Comparison of ENCODE assay signal across 18 cellular contexts in genomic region chr9:127256324-127256723, GRCh38. TPM values are rescaled to one million over a fixed set of nuclear protein-coding genes. Genes with fewer than 3 reads are reported as not detected.
A peak's percentile ranks its signal among the peaks of the same experiment; 100 is the strongest.
DNase-seq lines count a peak whose midpoint lies in the region; ATAC-seq, FAIRE-seq and TF ChIP-seq lines count a peak whose summit lies in the region.
"Had no signal": no experiment of that assay in that cellular context is flagged by ENCODE, and none has a peak within 500 bp of the region (broad histone marks: within the 10 kb centered on the region; RNA-seq: fewer than 3 reads in every experiment).

No MANE protein-coding gene starts in this region.

- H3K4me3 ChIP-seq in right cardiac atrium (ENCODE audit: low read length): no peak overlapping the region
- H3K4me3 ChIP-seq in HepG2 (replicated peaks in 1 of 3; ENCODE audit: insufficient read depth in 1 of 3, low read depth in 2 of 3, low read length in 3 of 3): no peak overlapping the region
- H3K4me3 ChIP-seq in tibial artery: no peak overlapping the region
- H3K4me3 ChIP-seq: BLaER1, HAP-1 had no signal

- TF ChIP-seq POLR2A in HepG2 (IDR thresholded peaks at IDR 0.05; ENCODE audit: insufficient read depth in 1 of 2, low read depth in 2 of 2, low read length in 2 of 2): no peak

- no peak for TF ChIP-seq EP300 in HepG2 (IDR thresholded peaks at IDR 0.05; ENCODE audit: low read depth in 2 of 2, low read length in 2 of 2)
- no peak for TF ChIP-seq EP300 in HepG2 (CRISPR knock-in tag; IDR thresholded peaks at IDR 0.05; ENCODE audit: borderline replicate concordance)

- no peaks in the 10 kb centered on the region for H3K9me3 ChIP-seq in right cardiac atrium (ENCODE audit: control insufficient read depth, low read length)
- H3K9me3 ChIP-seq in HepG2 (ENCODE audit: low read length): no peaks in the 10 kb centered on the region
- no peaks in the 10 kb centered on the region for H3K9me3 ChIP-seq in tibial artery
- H3K9me3 ChIP-seq: BLaER1, HAP-1 had no signal

- intact Hi-C loops in Right ventricle myocardium superior (cut with DNase I) (no loop called here), right cardiac atrium (cut with DNase I) (no loop called here), HepG2 (cut with micrococcal nuclease; ENCODE audit: unreplicated experiment) (no loop called here), tibial artery (cut with DNase I; ENCODE audit: low total_unique reads) (no loop called here)

- FAIRE-seq in HepG2 (lab: Jason Lieb, UNC): no peak
- FAIRE-seq: GM12892, GM18507 had no signal

- no peak overlapping the region for H3K27ac ChIP-seq in right cardiac atrium (ENCODE audit: low read length)
- H3K27ac ChIP-seq in VCaP: peak overlapping the region; percentile 77
- no peak overlapping the region for H3K27ac ChIP-seq in HepG2 (ENCODE audit: extremely low read length, insufficient read depth, low read length)
- peak overlapping the region; percentile 43 to 72 for H3K27ac ChIP-seq in tibial artery
- H3K27ac ChIP-seq: BLaER1, HL-60 had no signal

- ATAC-seq in Right ventricle myocardium superior (ENCODE audit: poor library complexity) (peak; percentile 34), right cardiac atrium (no peak), HepG2 (peak; percentile 64), HG03565 (IDR thresholded peaks at IDR 0.05; ENCODE audit: unreplicated experiment) (no peak)

- H3K27me3 ChIP-seq in right cardiac atrium (ENCODE audit: control insufficient read depth, insufficient read depth) (no peaks in the 10 kb centered on the region), HepG2 (ENCODE audit: control insufficient read depth in 1 of 2, insufficient read depth in 2 of 2, low read length in 2 of 2) (no peaks in the 10 kb centered on the region), tibial artery (no peaks in the 10 kb centered on the region)
- H3K27me3 ChIP-seq: BLaER1 had no signal

- no TSS peak for BruUV-seq in HepG2 (replicated peaks; lab: Mats Ljungman, UMichigan)

- H2AFZ ChIP-seq in HepG2 (ENCODE audit: low read length): no peak overlapping the region

- TF ChIP-seq CTCF in VCaP (conservative IDR thresholded peaks at IDR 0.05): no peak
- no peak for TF ChIP-seq CTCF in HepG2 (CRISPR knock-in tag; IDR thresholded peaks at IDR 0.05)
- no peak for TF ChIP-seq CTCF in tibial artery (IDR thresholded peaks at IDR 0.05)

- CTCF ChIA-PET in HepG2 (lab: Yijun Ruan, JAX; ENCODE audit: low intra/inter-chr PET ratio, low total read pairs): no interaction called here

- TF ChIP-seq RAD21 in HepG2 (CRISPR knock-in tag; IDR thresholded peaks at IDR 0.05): no peak

- no peaks in the 10 kb centered on the region for H4K20me1 ChIP-seq in HepG2 (ENCODE audit: insufficient read depth, low read length)
- H4K20me1 ChIP-seq: BLaER1 had no signal

- in situ Hi-C loops in HepG2 (cut with HindIII; ENCODE audit: extremely low pct_ligation_motif_present, low pct_unique_long_range_greater_than_20kb): no loop called here

- WGBS in right cardiac atrium: 86% methylated on average over 5 of the region's 5 CpGs
- 69% methylated on average over 5 of the region's 5 CpGs for WGBS in HepG2 (ENCODE audit: low lambda C conversion rate)

- H3K36me3 ChIP-seq in HepG2 (replicated peaks in 1 of 2; ENCODE audit: control insufficient read depth in 1 of 2, insufficient read depth in 2 of 2, low read length in 2 of 2) (peaks cover 1 to 4% of the 10 kb centered on the region in 2 experiments; a peak in 1 of 5 replicates), tibial artery (peaks cover 0 to 6% (median 0%) of the 10 kb centered on the region in 3 donors)
- H3K36me3 ChIP-seq: BLaER1, HAP-1 had no signal

- POLR2A ChIA-PET in HepG2 (lab: Yijun Ruan, JAX): no interaction called here

- no peak overlapping the region for H3K9ac ChIP-seq in HepG2 (ENCODE audit: insufficient read depth, low read depth, low read length)
- H3K9ac ChIP-seq: BLaER1 had no signal

- DNase-seq in Right ventricle myocardium superior (peak; percentile 48), right cardiac atrium (no peak), HepG2 (ENCODE audit: low spot score) (peak; percentile 36), tibial artery (no peak), pons (ENCODE audit: low spot score) (no peak), NCI-H526 treated with DMSO at 0.1 percent for 48 hours (lab: John Stamatoyannopoulos, UW) (no peak)
- DNase-seq: 8988T; CD4-positive, alpha-beta memory T cell; DMS153; DMS79; GDM1 had no signal

- no peak overlapping the region for H3K4me2 ChIP-seq in HepG2 (ENCODE audit: low read depth, low read length)
- H3K4me2 ChIP-seq: BLaER1 had no signal

- no peaks in the 10 kb centered on the region for H3K79me2 ChIP-seq in HepG2 (ENCODE audit: insufficient read depth, low read length)

- H3K4me1 ChIP-seq in right cardiac atrium (ENCODE audit: control insufficient read depth, insufficient read depth, low read length) (peaks cover 1% of the 10 kb centered on the region), HepG2 (ENCODE audit: insufficient read depth, low read length) (peaks cover 7% of the 10 kb centered on the region), tibial artery (peaks cover 0 to 53% (median 23%) of the 10 kb centered on the region in 4 donors)
- H3K4me1 ChIP-seq: BLaER1 had no signal

TF ChIP-seq in HepG2, 621 proteins besides CTCF, POLR2A, EP300 and RAD21:
- TF ChIP-seq MIER3 (CRISPR knock-in tag; IDR thresholded peaks at IDR 0.05; ENCODE audit: borderline replicate concordance) (no peak), MAFF (IDR thresholded peaks at IDR 0.05; ENCODE audit: low read depth, low read length) (peak; percentile 69), CEBPB (IDR thresholded peaks at IDR 0.05; ENCODE audit: borderline replicate concordance, low read depth, low read length) (peak; percentile 72; the same call in 1 of the 2 replicates), KMT2A (CRISPR knock-in tag; IDR thresholded peaks at IDR 0.05) (no peak), MAFK (conservative IDR thresholded peaks at IDR 0.05 in 1 of 2, IDR thresholded peaks at IDR 0.05 in 1 of 2; ENCODE audit: low read length in 2 of 2) (peak; percentile 65 to 78), DZIP1 (CRISPR knock-in tag; IDR thresholded peaks at IDR 0.05) (no peak), TP53 (CRISPR knock-in tag; conservative IDR thresholded peaks at IDR 0.05) (no peak)

RNA-seq across cellular contexts. Expression of gene GARNL3, which starts 8.2 kb away (rescaled TPM):
- 12.6 TPM for total RNA-seq in Right ventricle myocardium superior
- total RNA-seq in right cardiac atrium: 10 to 100 TPM; 14.1 to 24.2 (median 17.3) TPM
- 9.1 TPM for polyA plus RNA-seq in right cardiac atrium
- 6.0 and 11.0 TPM in 2 replicates for total RNA-seq in HepG2 (2016; rRNA removed; fragmentation: Illumina TruSeq; extraction: Trizol)
- total RNA-seq in HepG2 (2016; cell fraction: cytosol; rRNA removed; fragmentation: Illumina TruSeq; extraction: Trizol; ENCODE audit: low read depth): 5.0 and 6.1 TPM in 2 replicates
- 4.9 and 8.3 TPM in 2 replicates for total RNA-seq in HepG2 (2016; cell fraction: insoluble cytoplasmic fraction; rRNA removed; fragmentation: Illumina TruSeq; extraction: Trizol)
- total RNA-seq in HepG2 (2016; cell fraction: membrane; rRNA removed; fragmentation: Illumina TruSeq; extraction: Trizol): 4.0 and 4.8 TPM in 2 replicates
- 23.2 and 25.8 TPM in 2 replicates for total RNA-seq in HepG2 (2016; cell fraction: nucleus; rRNA removed; fragmentation: Illumina TruSeq; extraction: Trizol)
- polyA plus RNA-seq in HepG2 (2011; rRNA removed): 3.9 and 6.7 TPM in 2 replicates
- polyA plus RNA-seq in HepG2 (2011; cell fraction: cytosol; rRNA removed): 2.0 and 3.1 TPM in 2 replicates
- 30.0 and 33.5 TPM in 2 replicates for polyA plus RNA-seq in HepG2 (2011; cell fraction: nucleus; rRNA removed)
- polyA plus RNA-seq in HepG2 (2012): 7.4 and 7.5 TPM in 2 replicates
- 1.2 and 1.5 TPM in 2 replicates for polyA plus RNA-seq in HepG2 (2016; cell fraction: cytosol; fragmentation: Illumina TruSeq; extraction: Trizol; ENCODE audit: low read depth)
- 2.9 and 4.3 TPM in 2 replicates for polyA plus RNA-seq in HepG2 (2016; cell fraction: insoluble cytoplasmic fraction; fragmentation: Illumina TruSeq; extraction: Trizol; ENCODE audit: low read depth)
- 2.1 and 2.2 TPM in 2 replicates for polyA plus RNA-seq in HepG2 (2016; cell fraction: membrane; fragmentation: Illumina TruSeq; extraction: Trizol; ENCODE audit: low read depth)
- 20.4 and 21.1 TPM in 2 replicates for polyA plus RNA-seq in HepG2 (2016; cell fraction: nucleus; fragmentation: Illumina TruSeq; extraction: Trizol; ENCODE audit: insufficient read depth, low read depth)
- 4.7 and 5.2 TPM in 2 replicates for polyA minus RNA-seq in HepG2 (2011; rRNA and poly(A)+ RNA removed; ENCODE audit: low replicate concordance)
- 3.6 and 7.7 TPM in 2 replicates for polyA minus RNA-seq in HepG2 (2011; cell fraction: cytosol; rRNA and poly(A)+ RNA removed)
- polyA minus RNA-seq in HepG2 (2011; cell fraction: nucleus; rRNA and poly(A)+ RNA removed): 29.7 and 53.3 TPM in 2 replicates

Comparison
In these comparisons a context has a peak if more than half of its experiments do, and no peak if none do; other contexts are left out.
1. ATAC-seq: peak in Right ventricle myocardium superior (single experiment) and HepG2 (single experiment); none in right cardiac atrium (0 of 2) and HG03565 (single experiment).
2. DNase-seq: peak in Right ventricle myocardium superior (single experiment) and HepG2 (single experiment); none in right cardiac atrium (0 of 3), tibial artery (0 of 2), pons (single experiment) and NCI-H526 treated with DMSO at 0.1 percent for 48 hours (single experiment).
3. H3K27ac ChIP-seq: peak in VCaP (single experiment) and tibial artery (2 of 2); none in right cardiac atrium (single experiment) and HepG2 (single experiment).